28 cellular contexts compared by ENCODE assay signal in the genomic region with DNA sequence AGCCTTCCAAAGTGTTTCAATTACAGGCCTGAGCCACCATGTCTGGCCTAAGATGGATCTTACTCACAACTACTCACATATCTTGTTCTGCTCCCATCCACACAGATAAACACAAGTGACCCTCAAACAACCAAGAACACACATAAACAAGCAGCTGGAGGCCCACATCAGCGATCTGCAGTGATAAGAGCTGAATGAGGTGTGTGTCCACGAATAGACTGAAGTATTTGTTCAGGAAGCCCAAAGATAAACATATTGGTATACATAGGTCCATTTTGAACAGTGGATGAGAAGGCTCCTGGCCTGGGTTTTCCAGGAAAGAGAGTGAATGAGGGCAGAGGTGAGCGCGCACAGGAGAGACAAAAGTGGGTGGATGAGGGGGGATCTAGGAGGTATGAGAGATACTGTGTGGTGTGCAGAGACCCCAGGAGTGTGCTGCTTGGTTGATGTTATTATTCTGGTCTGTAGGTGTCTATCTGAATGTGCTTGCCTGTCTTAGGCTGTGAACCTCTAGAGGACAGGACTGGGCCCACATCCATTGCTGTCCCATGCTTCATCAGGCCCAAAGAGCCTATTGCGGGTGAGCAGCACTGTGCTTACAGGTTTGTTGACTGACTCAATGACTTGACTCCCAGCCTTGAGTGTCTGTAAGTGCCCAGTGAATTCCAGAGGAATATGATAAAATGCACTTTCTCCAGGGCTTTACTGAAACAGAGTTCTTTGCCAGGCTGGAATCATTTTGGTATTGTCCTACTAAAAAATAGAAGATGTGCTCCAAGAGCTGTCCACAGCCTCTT.
DNase-seq lines count a peak whose midpoint lies in the region; ATAC-seq and TF ChIP-seq lines count a peak whose summit lies in the region.
"Had no signal": no experiment of that assay in that cellular context is flagged by ENCODE, and none has a peak within 500 bp of the region (broad histone marks: within the 10 kb centered on the region; RNA-seq: fewer than 3 reads in every experiment).

No MANE protein-coding gene starts in this region.

- no peaks in the 10 kb centered on the region for H3K4me1 Mint-ChIP-seq in WTC11
- H3K4me1 Mint-ChIP-seq: nephron progenitor cell had no signal

- CTCF ChIA-PET in WTC11 (lab: Charles Lee): no interaction called here

- H3K27me3 ChIP-seq in ovary (no peaks in the 10 kb centered on the region), gastrocnemius medialis (no peaks in the 10 kb centered on the region)
- H3K27me3 ChIP-seq: heart left ventricle, left lung, suprapubic skin had no signal

- H3K36me3 ChIP-seq in ovary: no peaks in the 10 kb centered on the region
- no peaks in the 10 kb centered on the region for H3K36me3 ChIP-seq in gastrocnemius medialis
- H3K36me3 ChIP-seq: heart left ventricle, left lung, suprapubic skin had no signal

- no peaks in the 10 kb centered on the region for H3K36me3 Mint-ChIP-seq in WTC11
- H3K36me3 Mint-ChIP-seq: memory B cell; stimulated activated naive B cell treated with anti-CD40 and anti-IgM and Interleukin-4, amounts not matched to agents 10 μg/mL and 1 μg/mL and 100 μg/mL, for 72 hours had no signal

- no peak for TF ChIP-seq EP300 in ovary (IDR thresholded peaks at IDR 0.05)

- 71 to 84% (median 76%) methylated on average over 5 of the region's 5 CpGs for WGBS in ovary, 3 donors

- H3K4me3 ChIP-seq in ovary (no peak overlapping the region), gastrocnemius medialis (no peak overlapping the region)
- H3K4me3 ChIP-seq: GM12878, heart left ventricle, left lung, SK-N-MC, skin epidermis, suprapubic skin had no signal

- H3K27ac ChIP-seq in C4-2B (peak overlapping the region; percentile 72), ovary (no peak overlapping the region), gastrocnemius medialis (no peak overlapping the region)
- H3K27ac ChIP-seq: heart left ventricle, KMS-11, left lung, RWPE1, SK-N-MC, skin epidermis, suprapubic skin had no signal

- in situ Hi-C loops in gastrocnemius medialis (cut with MboI; ENCODE audit: low sequenced_read_pairs in 4 of 4): no loop called here

- intact Hi-C loops in ovary (cut with DNase I) (no loop called here), gastrocnemius medialis (cut with DNase I; ENCODE audit: low total_unique reads) (no loop called here)

- no peak overlapping the region for H3K4me3 Mint-ChIP-seq in WTC11
- H3K4me3 Mint-ChIP-seq: CD4-positive, alpha-beta T cell; dendritic cell treated with granulocyte-macrophage colony-stimulating factor and Interleukin-4, amounts not matched to agents 40 ng/mL and 50 ng/mL, for 4 days; memory B cell; nephron progenitor cell; stimulated activated naive B cell treated with anti-CD40 and anti-IgM and Interleukin-4, amounts not matched to agents 10 μg/mL and 1 μg/mL and 100 μg/mL, for 72 hours had no signal

- no peaks in the 10 kb centered on the region; the same call in 1 of the 2 replicates for H3K27me3 Mint-ChIP-seq in WTC11 (ENCODE audit: low read depth)
- H3K27me3 Mint-ChIP-seq: CD4-positive, alpha-beta T cell; dendritic cell treated with granulocyte-macrophage colony-stimulating factor and Interleukin-4, amounts not matched to agents 40 ng/mL and 50 ng/mL, for 4 days had no signal

- ATAC-seq in WTC11: no peak
- ATAC-seq in gastrocnemius medialis: no peak
- ATAC-seq: GM12878; heart left ventricle; left lung; stimulated activated naive B cell treated with anti-CD40 and anti-IgM and Interleukin-4, amounts not matched to agents 10 μg/mL and 1 μg/mL and 100 μg/mL, for 72 hours had no signal

- no peak for TF ChIP-seq CTCF in C4-2B (conservative IDR thresholded peaks at IDR 0.05)
- no peak for TF ChIP-seq CTCF in WTC11 (IDR thresholded peaks at IDR 0.05)
- TF ChIP-seq CTCF in ovary (IDR thresholded peaks at IDR 0.05): no peak
- no peak for TF ChIP-seq CTCF in gastrocnemius medialis (IDR thresholded peaks at IDR 0.05 in 4 of 5, conservative IDR thresholded peaks at IDR 0.05 in 1 of 5)

- H3K9me3 ChIP-seq in ovary (no peaks in the 10 kb centered on the region), gastrocnemius medialis (no peaks in the 10 kb centered on the region)
- H3K9me3 ChIP-seq: suprapubic skin had no signal

- no peak overlapping the region for H3K27ac Mint-ChIP-seq in WTC11
- H3K27ac Mint-ChIP-seq: CD4-positive, alpha-beta T cell; dendritic cell treated with granulocyte-macrophage colony-stimulating factor and Interleukin-4, amounts not matched to agents 40 ng/mL and 50 ng/mL, for 4 days; memory B cell; nephron progenitor cell; stimulated activated naive B cell treated with anti-CD40 and anti-IgM and Interleukin-4, amounts not matched to agents 10 μg/mL and 1 μg/mL and 100 μg/mL, for 72 hours had no signal

- H3K4me1 ChIP-seq in ovary (ENCODE audit: insufficient read depth) (no peaks in the 10 kb centered on the region), gastrocnemius medialis (peaks cover 0 to 6% of the 10 kb centered on the region in 2 donors)
- H3K4me1 ChIP-seq: heart left ventricle, left lung had no signal

- DNase-seq in HuH-7.5 (ENCODE audit: low spot score) (peak; percentile 57), NCI-H345 treated with DMSO at 0.1 percent for 48 hours (lab: John Stamatoyannopoulos, UW; ENCODE audit: unreplicated experiment) (peak; percentile 40), WTC11 (ENCODE audit: low spot score) (no peak), superior temporal gyrus (ENCODE audit: extremely low spot score) (no peak), HPDE6-E6E7 (ENCODE audit: extremely low spot score) (no peak), ovary (no peak), gastrocnemius medialis (no peak)
- DNase-seq: activated CD4-positive, CD25-positive, alpha-beta regulatory T cell; activated T-cell treated with anti-CD3 and anti-CD28 coated beads, Interleukin-2, amount 50 U/mL, for 48 hours; caudate nucleus; CD4-positive, alpha-beta T cell; heart left ventricle; islet precursor cell; left lung; NCI-H1436 treated with DMSO at 0.1 percent for 48 hours; NCI-H2171 treated with DMSO at 0.1 percent for 48 hours; NCI-H82; nephron progenitor cell; stimulated activated naive B cell treated with anti-CD40 and anti-IgM and Interleukin-4, amounts not matched to agents 10 μg/mL and 1 μg/mL and 100 μg/mL, for 72 hours had no signal

- TF ChIP-seq POLR2A in ovary (IDR thresholded peaks at IDR 0.05) (no peak), gastrocnemius medialis (IDR thresholded peaks at IDR 0.05) (no peak)

- H3K9me3 Mint-ChIP-seq in WTC11: peaks cover 5% of the 10 kb centered on the region
- H3K9me3 Mint-ChIP-seq: CD4-positive, alpha-beta T cell; dendritic cell treated with granulocyte-macrophage colony-stimulating factor and Interleukin-4, amounts not matched to agents 40 ng/mL and 50 ng/mL, for 4 days; memory B cell; stimulated activated naive B cell treated with anti-CD40 and anti-IgM and Interleukin-4, amounts not matched to agents 10 μg/mL and 1 μg/mL and 100 μg/mL, for 72 hours had no signal

- POLR2A ChIA-PET in WTC11 (lab: Charles Lee): no interaction called here

TF ChIP-seq in WTC11, 78 proteins besides CTCF, POLR2A, EP300 and RAD21:
- TF ChIP-seq RELA (CRISPR knock-in tag; IDR thresholded peaks at IDR 0.05; ENCODE audit: borderline replicate concordance) (no peak), ZNF232 (CRISPR knock-in tag; IDR thresholded peaks at IDR 0.05) (no peak), GABPB1 (CRISPR knock-in tag; IDR thresholded peaks at IDR 0.05) (peak; percentile 67; the same call in 1 of the 2 replicates), ZNF263 (CRISPR knock-in tag; IDR thresholded peaks at IDR 0.05; ENCODE audit: low read depth) (no peak), SMAD4 (CRISPR knock-in tag; IDR thresholded peaks at IDR 0.05) (no peak)
- TF ChIP-seq, protein P1, sequence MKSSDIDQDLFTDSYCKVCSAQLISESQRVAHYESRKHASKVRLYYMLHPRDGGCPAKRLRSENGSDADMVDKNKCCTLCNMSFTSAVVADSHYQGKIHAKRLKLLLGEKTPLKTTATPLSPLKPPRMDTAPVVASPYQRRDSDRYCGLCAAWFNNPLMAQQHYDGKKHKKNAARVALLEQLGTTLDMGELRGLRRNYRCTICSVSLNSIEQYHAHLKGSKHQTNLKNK (CRISPR knock-in tag; IDR thresholded peaks at IDR 0.05): no peak
- TF ChIP-seq, protein P2, sequence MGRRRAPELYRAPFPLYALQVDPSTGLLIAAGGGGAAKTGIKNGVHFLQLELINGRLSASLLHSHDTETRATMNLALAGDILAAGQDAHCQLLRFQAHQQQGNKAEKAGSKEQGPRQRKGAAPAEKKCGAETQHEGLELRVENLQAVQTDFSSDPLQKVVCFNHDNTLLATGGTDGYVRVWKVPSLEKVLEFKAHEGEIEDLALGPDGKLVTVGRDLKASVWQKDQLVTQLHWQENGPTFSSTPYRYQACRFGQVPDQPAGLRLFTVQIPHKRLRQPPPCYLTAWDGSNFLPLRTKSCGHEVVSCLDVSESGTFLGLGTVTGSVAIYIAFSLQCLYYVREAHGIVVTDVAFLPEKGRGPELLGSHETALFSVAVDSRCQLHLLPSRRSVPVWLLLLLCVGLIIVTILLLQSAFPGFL (CRISPR knock-in tag; IDR thresholded peaks at IDR 0.05; ENCODE audit: borderline replicate concordance): no peak
- TF ChIP-seq, protein P3, sequence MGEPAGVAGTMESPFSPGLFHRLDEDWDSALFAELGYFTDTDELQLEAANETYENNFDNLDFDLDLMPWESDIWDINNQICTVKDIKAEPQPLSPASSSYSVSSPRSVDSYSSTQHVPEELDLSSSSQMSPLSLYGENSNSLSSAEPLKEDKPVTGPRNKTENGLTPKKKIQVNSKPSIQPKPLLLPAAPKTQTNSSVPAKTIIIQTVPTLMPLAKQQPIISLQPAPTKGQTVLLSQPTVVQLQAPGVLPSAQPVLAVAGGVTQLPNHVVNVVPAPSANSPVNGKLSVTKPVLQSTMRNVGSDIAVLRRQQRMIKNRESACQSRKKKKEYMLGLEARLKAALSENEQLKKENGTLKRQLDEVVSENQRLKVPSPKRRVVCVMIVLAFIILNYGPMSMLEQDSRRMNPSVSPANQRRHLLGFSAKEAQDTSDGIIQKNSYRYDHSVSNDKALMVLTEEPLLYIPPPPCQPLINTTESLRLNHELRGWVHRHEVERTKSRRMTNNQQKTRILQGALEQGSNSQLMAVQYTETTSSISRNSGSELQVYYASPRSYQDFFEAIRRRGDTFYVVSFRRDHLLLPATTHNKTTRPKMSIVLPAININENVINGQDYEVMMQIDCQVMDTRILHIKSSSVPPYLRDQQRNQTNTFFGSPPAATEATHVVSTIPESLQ (CRISPR knock-in tag; IDR thresholded peaks at IDR 0.05): no peak

Comparison
In these comparisons a context has a peak if more than half of its experiments do, and no peak if none do; other contexts are left out.
1. DNase-seq: peak in HuH-7.5 (single experiment) and NCI-H345 treated with DMSO at 0.1 percent for 48 hours (single experiment); none in WTC11 (single experiment), superior temporal gyrus (single experiment), HPDE6-E6E7 (single experiment), ovary (0 of 5) and gastrocnemius medialis (0 of 2).